ENCODE assay signal across 1 cellular context in the genomic region with DNA sequence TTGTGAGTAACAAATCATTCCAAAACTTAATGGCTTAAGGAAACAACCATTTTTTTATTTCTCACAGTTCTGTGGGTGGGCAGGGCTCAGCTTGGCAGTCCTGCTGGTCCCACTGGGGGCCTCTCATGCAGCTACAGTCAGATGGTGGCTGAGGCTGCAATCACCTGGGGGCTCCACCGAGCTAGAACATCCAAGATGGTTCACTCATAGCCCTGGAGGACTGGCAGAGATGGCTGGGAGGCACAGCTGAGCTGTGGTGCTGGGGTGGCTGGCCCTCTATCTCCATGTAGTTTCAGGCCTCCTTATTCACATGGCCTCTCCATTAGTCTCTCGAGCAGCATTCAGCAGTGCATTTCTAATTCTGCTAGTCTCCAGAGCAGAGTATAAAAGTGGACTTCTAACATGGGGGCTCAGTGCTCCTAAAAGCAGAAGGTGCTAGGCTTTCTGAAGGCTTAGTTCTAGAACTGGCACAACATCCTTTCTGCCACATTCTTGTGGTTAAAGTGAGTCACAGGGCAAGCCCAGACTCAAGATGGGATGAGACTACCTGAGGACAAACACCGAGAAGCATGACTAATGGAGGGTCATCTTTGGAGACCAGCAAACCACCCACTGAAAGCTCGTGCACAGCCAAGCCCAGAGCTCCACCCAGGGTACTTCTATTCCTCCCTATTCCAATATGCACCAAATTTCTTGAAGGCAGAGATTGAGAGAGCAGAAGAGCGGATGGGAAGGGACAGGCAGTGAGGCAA.
TF ChIP-seq lines count a peak whose summit lies in the region.

No MANE protein-coding gene starts in this region.

TF ChIP-seq in GM12878, 131 proteins besides CTCF, POLR2A, EP300 and RAD21:
- TF ChIP-seq RAD51 (IDR thresholded peaks at IDR 0.05): no peak
- no peak for TF ChIP-seq MXI1 (IDR thresholded peaks at IDR 0.05; ENCODE audit: low read depth, low read length)
- TF ChIP-seq, protein P1, sequence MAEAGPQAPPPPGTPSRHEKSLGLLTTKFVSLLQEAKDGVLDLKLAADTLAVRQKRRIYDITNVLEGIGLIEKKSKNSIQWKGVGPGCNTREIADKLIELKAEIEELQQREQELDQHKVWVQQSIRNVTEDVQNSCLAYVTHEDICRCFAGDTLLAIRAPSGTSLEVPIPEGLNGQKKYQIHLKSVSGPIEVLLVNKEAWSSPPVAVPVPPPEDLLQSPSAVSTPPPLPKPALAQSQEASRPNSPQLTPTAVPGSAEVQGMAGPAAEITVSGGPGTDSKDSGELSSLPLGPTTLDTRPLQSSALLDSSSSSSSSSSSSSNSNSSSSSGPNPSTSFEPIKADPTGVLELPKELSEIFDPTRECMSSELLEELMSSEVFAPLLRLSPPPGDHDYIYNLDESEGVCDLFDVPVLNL (IDR thresholded peaks at IDR 0.05; ENCODE audit: low read depth, low read length): no peak
- TF ChIP-seq POU2F2 (IDR thresholded peaks at IDR 0.05; ENCODE audit: borderline replicate concordance, low read depth, low read length): no peak
- TF ChIP-seq, protein P2, sequence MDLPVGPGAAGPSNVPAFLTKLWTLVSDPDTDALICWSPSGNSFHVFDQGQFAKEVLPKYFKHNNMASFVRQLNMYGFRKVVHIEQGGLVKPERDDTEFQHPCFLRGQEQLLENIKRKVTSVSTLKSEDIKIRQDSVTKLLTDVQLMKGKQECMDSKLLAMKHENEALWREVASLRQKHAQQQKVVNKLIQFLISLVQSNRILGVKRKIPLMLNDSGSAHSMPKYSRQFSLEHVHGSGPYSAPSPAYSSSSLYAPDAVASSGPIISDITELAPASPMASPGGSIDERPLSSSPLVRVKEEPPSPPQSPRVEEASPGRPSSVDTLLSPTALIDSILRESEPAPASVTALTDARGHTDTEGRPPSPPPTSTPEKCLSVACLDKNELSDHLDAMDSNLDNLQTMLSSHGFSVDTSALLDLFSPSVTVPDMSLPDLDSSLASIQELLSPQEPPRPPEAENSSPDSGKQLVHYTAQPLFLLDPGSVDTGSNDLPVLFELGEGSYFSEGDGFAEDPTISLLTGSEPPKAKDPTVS (IDR thresholded peaks at IDR 0.05; ENCODE audit: low read depth, low read length): no peak
- TF ChIP-seq IRF4 (IDR thresholded peaks at IDR 0.05; ENCODE audit: low read depth, low read length): no peak
- no peak for TF ChIP-seq IKZF2 (IDR thresholded peaks at IDR 0.05)
- TF ChIP-seq, protein P3, sequence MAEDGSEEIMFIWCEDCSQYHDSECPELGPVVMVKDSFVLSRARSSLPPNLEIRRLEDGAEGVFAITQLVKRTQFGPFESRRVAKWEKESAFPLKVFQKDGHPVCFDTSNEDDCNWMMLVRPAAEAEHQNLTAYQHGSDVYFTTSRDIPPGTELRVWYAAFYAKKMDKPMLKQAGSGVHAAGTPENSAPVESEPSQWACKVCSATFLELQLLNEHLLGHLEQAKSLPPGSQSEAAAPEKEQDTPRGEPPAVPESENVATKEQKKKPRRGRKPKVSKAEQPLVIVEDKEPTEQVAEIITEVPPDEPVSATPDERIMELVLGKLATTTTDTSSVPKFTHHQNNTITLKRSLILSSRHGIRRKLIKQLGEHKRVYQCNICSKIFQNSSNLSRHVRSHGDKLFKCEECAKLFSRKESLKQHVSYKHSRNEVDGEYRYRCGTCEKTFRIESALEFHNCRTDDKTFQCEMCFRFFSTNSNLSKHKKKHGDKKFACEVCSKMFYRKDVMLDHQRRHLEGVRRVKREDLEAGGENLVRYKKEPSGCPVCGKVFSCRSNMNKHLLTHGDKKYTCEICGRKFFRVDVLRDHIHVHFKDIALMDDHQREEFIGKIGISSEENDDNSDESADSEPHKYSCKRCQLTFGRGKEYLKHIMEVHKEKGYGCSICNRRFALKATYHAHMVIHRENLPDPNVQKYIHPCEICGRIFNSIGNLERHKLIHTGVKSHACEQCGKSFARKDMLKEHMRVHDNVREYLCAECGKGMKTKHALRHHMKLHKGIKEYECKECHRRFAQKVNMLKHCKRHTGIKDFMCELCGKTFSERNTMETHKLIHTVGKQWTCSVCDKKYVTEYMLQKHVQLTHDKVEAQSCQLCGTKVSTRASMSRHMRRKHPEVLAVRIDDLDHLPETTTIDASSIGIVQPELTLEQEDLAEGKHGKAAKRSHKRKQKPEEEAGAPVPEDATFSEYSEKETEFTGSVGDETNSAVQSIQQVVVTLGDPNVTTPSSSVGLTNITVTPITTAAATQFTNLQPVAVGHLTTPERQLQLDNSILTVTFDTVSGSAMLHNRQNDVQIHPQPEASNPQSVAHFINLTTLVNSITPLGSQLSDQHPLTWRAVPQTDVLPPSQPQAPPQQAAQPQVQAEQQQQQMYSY (CRISPR knock-in tag; IDR thresholded peaks at IDR 0.05): no peak
